ENCODE assay signal across 8 cellular contexts in genomic region chr11:86799680-86800075, GRCh38. TPM values are rescaled to one million over a fixed set of nuclear protein-coding genes. Genes with fewer than 3 reads are reported as not detected.
DNase-seq lines count a peak whose midpoint lies in the region; ATAC-seq and TF ChIP-seq lines count a peak whose summit lies in the region.

No MANE protein-coding gene starts in this region.

- H3K79me2 ChIP-seq in PC-3 (ENCODE audit: low read length), result peaks cover 43% of the 10 kb centered on the region

- no peaks in the 10 kb centered on the region for H3K9me2 ChIP-seq in PC-3 (replicated peaks; ENCODE audit: low read length)

- no peaks in the 10 kb centered on the region for H3K9me3 Mint-ChIP-seq in natural killer cell

- ATAC-seq in PC-3, result peak; percentile 1; the same call in 1 of the 2 replicates
- no peak for ATAC-seq in natural killer cell

- H3K9ac ChIP-seq in PC-3 (ENCODE audit: low read length), result peak overlapping the region; percentile 92

- no peaks in the 10 kb centered on the region for H3K27me3 ChIP-seq in BJ (ENCODE audit: control insufficient read depth, insufficient read depth, low read length)
- H3K27me3 ChIP-seq in PC-3 (ENCODE audit: low read length), result no peaks in the 10 kb centered on the region

- intact Hi-C loops in PC-3 (cut with micrococcal nuclease), result loop anchor here (1.0 to 5.0 kb wide), 4 partner anchors 15 to 192 kb away; no protein-coding TSS in a partner anchor
- intact Hi-C loops in natural killer cell (cut with micrococcal nuclease), result loop anchor here (5.0 kb wide), 1 partner anchor 187 kb away; no protein-coding TSS in a partner anchor

- DNase-seq in BJ (ENCODE audit: low read depth), result no peak
- no peak for DNase-seq in PC-3
- DNase-seq in epithelial cell of prostate (ENCODE audit: low read depth, low spot score), result no peak
- DNase-seq in natural killer cell, result no peak
- DNase-seq in CD1c-positive myeloid dendritic cell (ENCODE audit: extremely low spot score), result no peak
- no peak for DNase-seq in effector CD4-positive, alpha-beta T cell
- DNase-seq in SKM-1 treated with dmso at 0.1 percent for 144 hours (lab: John Stamatoyannopoulos, UW; ENCODE audit: unreplicated experiment), result no peak
- DNase-seq in MV-4-11 (lab: John Stamatoyannopoulos, UW), result no peak

- no peaks in the 10 kb centered on the region for H3K36me3 ChIP-seq in BJ (ENCODE audit: control insufficient read depth, insufficient read depth, low read length)
- no peaks in the 10 kb centered on the region for H3K36me3 ChIP-seq in PC-3 (ENCODE audit: low read depth, low read length)

- peak overlapping the region; percentile 49; the same call in 1 of the 2 replicates for H2AFZ ChIP-seq in PC-3 (ENCODE audit: low read length)

- H3K4me1 Mint-ChIP-seq in natural killer cell, result peaks cover 42 to 45% of the 10 kb centered on the region in 2 donors

- no peaks in the 10 kb centered on the region for H4K20me1 ChIP-seq in PC-3 (ENCODE audit: low read length)

- H3K36me3 Mint-ChIP-seq in natural killer cell, result no peaks in the 10 kb centered on the region

- no peaks in the 10 kb centered on the region for H3K9me3 ChIP-seq in PC-3 (ENCODE audit: low read length)

- TF ChIP-seq CTCF in BJ (IDR thresholded peaks at IDR 0.05; ENCODE audit: insufficient read depth, low read depth, low read length) (no peak), PC-3 (conservative IDR thresholded peaks at IDR 0.05; ENCODE audit: low read depth, low read length) (no peak), natural killer cell (IDR thresholded peaks at IDR 0.05) (no peak)

- TSS peak; percentile 58 for BruUV-seq in PC-3 (replicated peaks; lab: Mats Ljungman, UMichigan)

- peaks cover 34% of the 10 kb centered on the region for H3K4me1 ChIP-seq in PC-3 (ENCODE audit: insufficient read depth, low read length)

- CTCF ChIA-PET in BJ (lab: Yijun Ruan, JAX), result interaction anchor here (0.8 to 1.4 kb wide), 8 partner anchors 9 to 103 kb away, joined by 3 to 5 read pairs (median 3); no protein-coding TSS in a partner anchor
- CTCF ChIA-PET in PC-3 (lab: Charles Lee), result interaction anchor here (0.8 kb wide), 1 partner anchor 62 kb away, joined by 3 read pairs; no protein-coding TSS in a partner anchor

- H3K4me3 Mint-ChIP-seq in natural killer cell, result peak overlapping the region; percentile 91

- no peaks in the 10 kb centered on the region for H3F3A ChIP-seq in PC-3 (ENCODE audit: low read length, unreplicated experiment)

- no peaks in the 10 kb centered on the region for H3K27me3 Mint-ChIP-seq in natural killer cell (ENCODE audit: low read depth in 2 of 2)

- H3K4me3 ChIP-seq in BJ (ENCODE audit: low read depth, low read length), result peak overlapping the region; percentile 61
- H3K4me3 ChIP-seq in PC-3 (ENCODE audit: low read length), result peak overlapping the region; percentile 97

- POLR2A ChIA-PET in BJ (lab: Charles Lee), result interaction anchor here (1.0 kb wide), 1 partner anchor 53 kb away, joined by 3 read pairs; no protein-coding TSS in a partner anchor
- POLR2A ChIA-PET in PC-3 (lab: Charles Lee; ENCODE audit: unreplicated experiment), result interaction anchor here (1.2 to 1.4 kb wide), 2 partner anchors 59 kb away, joined by 4 to 7 read pairs; no protein-coding TSS in a partner anchor

- peak overlapping the region; percentile 63 to 88 for H3K27ac Mint-ChIP-seq in natural killer cell

- H3K27ac ChIP-seq in PC-3 (ENCODE audit: low read length) (peak overlapping the region; percentile 34), epithelial cell of prostate (peak overlapping the region; percentile 93)

- H3K4me2 ChIP-seq in PC-3 (ENCODE audit: low read length), result peak overlapping the region; percentile 84

RNA-seq across cellular contexts. Expression of gene PRSS23, which starts 0.7 kb away (rescaled TPM):
- 258 and 343 TPM in 2 replicates for polyA plus RNA-seq in BJ (2011; rRNA removed)
- polyA minus RNA-seq in BJ (2011; rRNA and poly(A)+ RNA removed), result 174 and 226 TPM in 2 replicates
- 39.0 and 43.2 TPM in 2 replicates for total RNA-seq in PC-3 (2014; rRNA removed)
- 10 to 100 TPM; 79.3 to 96.5 (median 84.3) TPM for total RNA-seq in natural killer cell
